3 cellular contexts compared by ENCODE assay signal in genomic region chr12:121860699-121861098, GRCh38. TPM values are rescaled to one million over a fixed set of nuclear protein-coding genes. Genes with fewer than 3 reads are reported as not detected.
"Had no signal": no experiment of that assay in that cellular context is flagged by ENCODE, and none has a peak within 500 bp of the region (broad histone marks: within the 10 kb centered on the region; RNA-seq: fewer than 3 reads in every experiment).

No MANE protein-coding gene starts in this region.

RNA-seq across cellular contexts. Expression of gene HPD, which starts 2.0 kb away (rescaled TPM):
- total RNA-seq: OCI-LY7, PC-3, SJCRH30 had no signal
